1 cellular context compared by ENCODE assay signal in the genomic region with DNA sequence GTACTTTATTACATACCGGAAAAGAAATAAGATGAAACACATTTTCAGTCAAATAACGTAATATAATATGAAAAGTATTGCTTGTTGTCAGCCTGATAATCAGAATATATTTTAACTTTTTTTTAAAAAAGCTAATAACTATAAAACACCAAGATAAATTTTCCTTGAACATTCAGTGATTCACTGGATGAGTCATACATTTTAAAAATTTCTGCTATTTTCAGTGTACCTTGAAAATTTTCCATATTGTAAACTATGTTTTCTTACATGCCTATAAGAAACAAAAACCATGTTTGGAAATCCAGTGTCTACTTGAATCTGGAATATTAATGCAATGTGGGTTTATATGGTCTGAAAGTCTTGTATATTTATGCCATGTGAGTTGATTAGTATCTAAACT.
TF ChIP-seq lines count a peak whose summit lies in the region.

No MANE protein-coding gene starts in this region.

TF ChIP-seq in SK-N-SH, 30 proteins besides CTCF, POLR2A, EP300 and RAD21 (continued from another document):
- TF ChIP-seq, protein P1, sequence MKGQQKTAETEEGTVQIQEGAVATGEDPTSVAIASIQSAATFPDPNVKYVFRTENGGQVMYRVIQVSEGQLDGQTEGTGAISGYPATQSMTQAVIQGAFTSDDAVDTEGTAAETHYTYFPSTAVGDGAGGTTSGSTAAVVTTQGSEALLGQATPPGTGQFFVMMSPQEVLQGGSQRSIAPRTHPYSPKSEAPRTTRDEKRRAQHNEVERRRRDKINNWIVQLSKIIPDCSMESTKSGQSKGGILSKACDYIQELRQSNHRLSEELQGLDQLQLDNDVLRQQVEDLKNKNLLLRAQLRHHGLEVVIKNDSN (IDR thresholded peaks at IDR 0.05; ENCODE audit: borderline replicate concordance, low read depth), result no peak
- TF ChIP-seq RFX5 (IDR thresholded peaks at IDR 0.05; ENCODE audit: low read length) (no peak), TCF12 (IDR thresholded peaks at IDR 0.05) (0 out of 2 replicates have a peak, but pooled peaks have one; percentile 39), FOXJ3 (CRISPR knock-in tag; IDR thresholded peaks at IDR 0.05) (no peak), TEAD4 (IDR thresholded peaks at IDR 0.05; ENCODE audit: borderline replicate concordance, insufficient read depth) (peak; percentile 19; the same call in 1 of the 2 replicates), GATA2 (CRISPR knock-in tag; IDR thresholded peaks at IDR 0.05) (no peak), YY1 (IDR thresholded peaks at IDR 0.05; ENCODE audit: low read depth) (no peak), MEF2A (IDR thresholded peaks at IDR 0.05; ENCODE audit: borderline replicate concordance, low read depth) (no peak)
- TF ChIP-seq, protein P2, sequence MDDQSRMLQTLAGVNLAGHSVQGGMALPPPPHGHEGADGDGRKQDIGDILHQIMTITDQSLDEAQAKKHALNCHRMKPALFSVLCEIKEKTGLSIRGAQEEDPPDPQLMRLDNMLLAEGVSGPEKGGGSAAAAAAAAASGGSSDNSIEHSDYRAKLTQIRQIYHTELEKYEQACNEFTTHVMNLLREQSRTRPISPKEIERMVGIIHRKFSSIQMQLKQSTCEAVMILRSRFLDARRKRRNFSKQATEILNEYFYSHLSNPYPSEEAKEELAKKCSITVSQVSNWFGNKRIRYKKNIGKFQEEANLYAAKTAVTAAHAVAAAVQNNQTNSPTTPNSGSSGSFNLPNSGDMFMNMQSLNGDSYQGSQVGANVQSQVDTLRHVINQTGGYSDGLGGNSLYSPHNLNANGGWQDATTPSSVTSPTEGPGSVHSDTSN (IDR thresholded peaks at IDR 0.05), result no peak
- TF ChIP-seq, protein P3, sequence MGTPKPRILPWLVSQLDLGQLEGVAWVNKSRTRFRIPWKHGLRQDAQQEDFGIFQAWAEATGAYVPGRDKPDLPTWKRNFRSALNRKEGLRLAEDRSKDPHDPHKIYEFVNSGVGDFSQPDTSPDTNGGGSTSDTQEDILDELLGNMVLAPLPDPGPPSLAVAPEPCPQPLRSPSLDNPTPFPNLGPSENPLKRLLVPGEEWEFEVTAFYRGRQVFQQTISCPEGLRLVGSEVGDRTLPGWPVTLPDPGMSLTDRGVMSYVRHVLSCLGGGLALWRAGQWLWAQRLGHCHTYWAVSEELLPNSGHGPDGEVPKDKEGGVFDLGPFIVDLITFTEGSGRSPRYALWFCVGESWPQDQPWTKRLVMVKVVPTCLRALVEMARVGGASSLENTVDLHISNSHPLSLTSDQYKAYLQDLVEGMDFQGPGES (IDR thresholded peaks at IDR 0.05; ENCODE audit: low read depth, low read length), result no peak
